Comparison of ENCODE assay signal across 23 cellular contexts in the genomic region with DNA sequence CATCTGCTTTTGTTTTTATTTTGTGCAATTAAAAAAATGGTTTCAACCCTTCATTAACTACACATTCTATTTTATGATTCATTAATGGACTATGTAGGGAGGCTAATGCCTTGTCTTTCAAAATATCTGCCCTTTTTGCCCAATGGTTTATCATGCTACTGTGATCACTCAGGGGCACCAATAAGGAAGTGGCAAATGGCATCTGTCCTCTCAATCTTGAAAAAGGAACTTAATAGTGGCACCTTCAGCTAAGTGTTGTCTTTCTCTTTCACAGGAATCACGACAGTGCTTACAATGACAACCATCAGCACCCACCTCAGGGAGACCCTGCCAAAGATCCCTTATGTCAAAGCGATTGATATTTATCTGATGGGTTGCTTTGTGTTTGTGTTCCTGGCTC.
"Had no signal": no experiment of that assay in that cellular context is flagged by ENCODE, and none has a peak within 500 bp of the region (broad histone marks: within the 10 kb centered on the region; RNA-seq: fewer than 3 reads in every experiment).

No MANE protein-coding gene starts in this region.

- H3K27ac ChIP-seq: epithelial cell of prostate, esophagus muscularis mucosa, gastrocnemius medialis, neural progenitor cell, ovary, right atrium auricular region, sigmoid colon, skin epidermis, stomach, thoracic aorta, transverse colon had no signal

- H3K27me3 Mint-ChIP-seq: dendritic cell treated with granulocyte-macrophage colony-stimulating factor and Interleukin-4, amounts not matched to agents 40 ng/mL and 50 ng/mL, for 4 days had no signal

- H3K9me3 Mint-ChIP-seq: dendritic cell treated with granulocyte-macrophage colony-stimulating factor and Interleukin-4, amounts not matched to agents 40 ng/mL and 50 ng/mL, for 4 days; effector memory CD8-positive, alpha-beta T cell; natural killer cell; neural progenitor cell had no signal

- H2AFZ ChIP-seq: neural progenitor cell had no signal

- H3K27ac Mint-ChIP-seq: dendritic cell treated with granulocyte-macrophage colony-stimulating factor and Interleukin-4, amounts not matched to agents 40 ng/mL and 50 ng/mL, for 4 days; effector memory CD8-positive, alpha-beta T cell; natural killer cell; neural progenitor cell had no signal

- ATAC-seq: effector memory CD8-positive, alpha-beta T cell; gastrocnemius medialis; left lobe of liver; mucosa of descending colon; natural killer cell had no signal

- H3K4me1 Mint-ChIP-seq: natural killer cell had no signal

- H3K9me3 ChIP-seq: esophagus muscularis mucosa, gastrocnemius medialis, mucosa of descending colon, ovary, right atrium auricular region, sigmoid colon, stomach, thoracic aorta, transverse colon had no signal

- DNase-seq: effector memory CD8-positive, alpha-beta T cell; gastrocnemius medialis; islet precursor cell; mammary epithelial cell; mucosa of descending colon; natural killer cell; nucleus accumbens; ovary; sigmoid colon; stimulated activated CD4-positive, alpha-beta T cell treated with anti-CD3 and anti-CD28 coated beads, Interleukin-2, amount 100 ng/mL, for 24 hours; stimulated activated CD4-positive, alpha-beta T cell treated with anti-CD3 and anti-CD28 coated beads, Interleukin-4, amount 100 ng/mL, for 4 hours; stimulated activated naive CD4-positive, alpha-beta T cell; stomach; substantia nigra; transverse colon had no signal

- H3K36me3 Mint-ChIP-seq: natural killer cell, neural progenitor cell had no signal

- H3K4me2 ChIP-seq: neural progenitor cell had no signal

- H3K27me3 ChIP-seq: gastrocnemius medialis, neural progenitor cell, ovary, right atrium auricular region, sigmoid colon, stomach, transverse colon had no signal

- H3K36me3 ChIP-seq: esophagus muscularis mucosa, gastrocnemius medialis, neural progenitor cell, ovary, right atrium auricular region, sigmoid colon, stomach, thoracic aorta, transverse colon had no signal

- H3K4me3 Mint-ChIP-seq: dendritic cell treated with granulocyte-macrophage colony-stimulating factor and Interleukin-4, amounts not matched to agents 40 ng/mL and 50 ng/mL, for 4 days; effector memory CD8-positive, alpha-beta T cell; natural killer cell; neural progenitor cell had no signal

- H3K4me1 ChIP-seq: esophagus muscularis mucosa, gastrocnemius medialis, right atrium auricular region, sigmoid colon, stomach, transverse colon had no signal

- H3K9ac ChIP-seq: neural progenitor cell had no signal

- H3K4me3 ChIP-seq: esophagus muscularis mucosa, gastrocnemius medialis, mucosa of descending colon, neural progenitor cell, ovary, right atrium auricular region, sigmoid colon, skin epidermis, stomach, thoracic aorta, transverse colon had no signal
